Comparison of ENCODE assay signal across 10 cellular contexts in the genomic region with DNA sequence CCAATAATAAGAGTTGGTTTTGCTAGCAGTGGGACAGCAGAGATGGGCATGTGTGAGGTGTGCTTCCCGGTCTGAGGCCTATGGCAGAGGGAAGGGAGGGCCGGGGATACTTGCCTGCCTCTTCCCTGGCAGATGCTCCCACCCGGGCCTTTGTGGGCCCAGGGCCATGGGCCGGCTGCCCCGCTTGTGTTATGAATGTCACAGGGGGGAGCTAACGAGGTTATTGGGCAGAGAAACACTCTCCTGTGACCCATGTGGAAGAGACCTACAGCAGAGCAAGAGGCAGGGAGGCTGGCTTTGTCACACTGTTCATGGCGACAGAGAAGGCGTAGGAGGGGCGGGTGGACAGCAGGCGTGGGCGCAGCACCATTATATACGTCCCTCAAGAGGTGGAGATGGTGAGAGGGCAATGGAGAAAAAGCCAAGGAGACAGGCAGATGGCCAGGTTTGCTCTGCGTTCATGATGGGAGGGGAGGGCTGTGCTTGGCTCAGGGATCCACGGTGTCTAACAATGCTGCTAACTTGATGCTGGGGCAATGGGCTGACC. TPM values are rescaled to one million over a fixed set of nuclear protein-coding genes. Genes with fewer than 3 reads are reported as not detected.
DNase-seq lines count a peak whose midpoint lies in the region; ATAC-seq and TF ChIP-seq lines count a peak whose summit lies in the region.
"Had no signal": no experiment of that assay in that cellular context is flagged by ENCODE, and none has a peak within 500 bp of the region (broad histone marks: within the 10 kb centered on the region; RNA-seq: fewer than 3 reads in every experiment).

No MANE protein-coding gene starts in this region.

- H3K14ac ChIP-seq in H9 (ENCODE audit: insufficient read depth, low read length): no peak overlapping the region

- no peak overlapping the region for H4K5ac ChIP-seq in H9 (ENCODE audit: insufficient read length, low read depth, low read length)

- H3T11ph ChIP-seq in H9 (ENCODE audit: low read length): no peak overlapping the region

- DNase-seq in H9 (no peak), sciatic nerve (ENCODE audit: low spot score) (peak; percentile 53), NCI-H1694 treated with DMSO at 0.1 percent for 48 hours (lab: John Stamatoyannopoulos, UW) (no peak)
- DNase-seq in activated CD8-positive, alpha-beta memory T cell treated with anti-CD3 and anti-CD28 coated beads, Interleukin-2, amount 50 U/mL, for 48 hours: peak; percentile 58
- DNase-seq: COR-L47, NCI-H2029 treated with DMSO at 0.1 percent for 48 hours, testis had no signal

- H3K27me3 ChIP-seq in H9 (ENCODE audit: insufficient read depth, low read length) (no peaks in the 10 kb centered on the region), gastroesophageal sphincter (no peaks in the 10 kb centered on the region)
- H3K27me3 ChIP-seq: testis had no signal

- peaks cover 14% of the 10 kb centered on the region for H3K79me1 ChIP-seq in H9 (ENCODE audit: insufficient read depth, low read depth, low read length, poor library complexity, severe bottlenecking)

- H4K8ac ChIP-seq in H9 (replicated peaks; ENCODE audit: insufficient read length, low read depth, low read length): no peak overlapping the region

- H2BK5ac ChIP-seq in H9 (ENCODE audit: insufficient read length, low read length): no peak overlapping the region

- H3K9me3 Mint-ChIP-seq in H9: no peaks in the 10 kb centered on the region

- intact Hi-C loops in sciatic nerve (cut with DNase I): no loop called here

- H2BK20ac ChIP-seq in H9 (ENCODE audit: low read depth, low read length, poor library complexity, severe bottlenecking): no peak overlapping the region

- H4K20me1 ChIP-seq in H9 (ENCODE audit: control insufficient read depth, insufficient read depth, insufficient read length): no peaks in the 10 kb centered on the region

- peaks cover 85 to 98% (median 97%) of the 10 kb centered on the region in 3 experiments for H3K36me3 Mint-ChIP-seq in H9 (ENCODE audit: insufficient read depth in 1 of 3, low read depth in 3 of 3)

- H3K36me3 ChIP-seq in gastroesophageal sphincter: peaks cover 0 to 74% of the 10 kb centered on the region in 2 donors

- H3K27me3 Mint-ChIP-seq in H9 (ENCODE audit: low read depth): no peaks in the 10 kb centered on the region

- H2BK120ac ChIP-seq in H9 (ENCODE audit: low read depth, low read length, poor library complexity, severe bottlenecking): no peak overlapping the region

- TF ChIP-seq CTCF in H9 (conservative IDR thresholded peaks at IDR 0.05): no peak
- no peak for TF ChIP-seq CTCF in gastroesophageal sphincter (IDR thresholded peaks at IDR 0.05)

- no peak overlapping the region for H2BK12ac ChIP-seq in H9 (ENCODE audit: insufficient read length, low read depth, low read length)

- peaks cover 3 to 6% of the 10 kb centered on the region in 2 experiments; a peak in 3 of 4 replicates for H3K4me1 Mint-ChIP-seq in H9

- no peak overlapping the region for H2AK5ac ChIP-seq in H9 (ENCODE audit: insufficient read length, low read length)

- no peak overlapping the region for H2BK15ac ChIP-seq in H9 (ENCODE audit: low read depth, low read length)

- no peak overlapping the region for H3K4me3 ChIP-seq in gastroesophageal sphincter
- H3K4me3 ChIP-seq: testis had no signal

- H3K4me1 ChIP-seq in H9 (ENCODE audit: insufficient read depth, low read length): no peaks in the 10 kb centered on the region
- H3K4me1 ChIP-seq in gastroesophageal sphincter: peaks cover 0 to 98% (median 28%) of the 10 kb centered on the region in 3 donors

- ATAC-seq in gastroesophageal sphincter (no peak), sciatic nerve (peak; percentile 9), HG02798 (IDR thresholded peaks at IDR 0.05; ENCODE audit: poor library complexity, unreplicated experiment) (no peak), GM19397 (IDR thresholded peaks at IDR 0.05; ENCODE audit: unreplicated experiment) (no peak)

- H3K4me2 ChIP-seq in H9 (ENCODE audit: insufficient read depth, insufficient read length, low read length): no peak overlapping the region

- TF ChIP-seq EP300 in gastroesophageal sphincter (IDR thresholded peaks at IDR 0.05): no peak

- peaks cover 12% of the 10 kb centered on the region; the same call in 1 of the 2 replicates for H3K79me2 ChIP-seq in H9 (ENCODE audit: insufficient read depth, low read length)

- H3K4ac ChIP-seq in H9 (ENCODE audit: low read depth, low read length): no peak overlapping the region

- no peak overlapping the region for H4K91ac ChIP-seq in H9 (ENCODE audit: insufficient read length, low read depth, low read length)

- H3K23ac ChIP-seq in H9 (ENCODE audit: insufficient read length, low read depth, low read length): no peak overlapping the region

- no peak overlapping the region for H3K18ac ChIP-seq in H9 (ENCODE audit: insufficient read length, low read depth, low read length)

- TF ChIP-seq POLR2A in gastroesophageal sphincter (IDR thresholded peaks at IDR 0.05): no peak

- no peak overlapping the region for H2AFZ ChIP-seq in H9 (ENCODE audit: low read length)

- H3K27ac ChIP-seq in H9 (ENCODE audit: insufficient read length, low read depth, low read length): no peak overlapping the region
- peak overlapping the region in 3 of 4 donors; percentile 64 to 76 (median 74) for H3K27ac ChIP-seq in gastroesophageal sphincter
- H3K27ac ChIP-seq: testis had no signal

- H3K56ac ChIP-seq in H9 (ENCODE audit: insufficient read length, low read depth, low read length): no peak overlapping the region

- WGBS in H9 (ENCODE audit: extremely low coverage, insufficient read length, low lambda C conversion rate): no CpG with 5 or more reads among the region's 14 CpGs
- 0 to 38% methylated on average over 2 to 11 of the region's 14 CpGs for WGBS in gastroesophageal sphincter (ENCODE audit: low coverage in 1 of 2), 2 donors

- H3K9ac ChIP-seq in H9 (ENCODE audit: extremely low read depth, insufficient read length, low read length): no peak overlapping the region

- H3K23me2 ChIP-seq in H9 (ENCODE audit: insufficient read length, low read depth, low read length, poor library complexity, severe bottlenecking): no peaks in the 10 kb centered on the region

- H3K9me3 ChIP-seq in H9 (ENCODE audit: control insufficient read depth, low read depth, low read length): no peaks in the 10 kb centered on the region
- no peaks in the 10 kb centered on the region for H3K9me3 ChIP-seq in gastroesophageal sphincter
- H3K9me3 ChIP-seq: testis had no signal

- H3K27ac Mint-ChIP-seq in H9: peak overlapping the region in 2 of 3 experiments; percentile 7 to 57; a peak in 2 of 7 replicates

- H3K4me3 Mint-ChIP-seq in H9: peak overlapping the region in 1 of 2 experiments; percentile 16; a peak in 1 of 5 replicates

RNA-seq across cellular contexts. Expression of gene CCND2, which starts 13.3 kb away (rescaled TPM):
- total RNA-seq in H9 (2021) (98.2 and 104 TPM in 2 replicates), gastroesophageal sphincter (100 to 1,000 TPM; 106 to 149 (median 136) TPM), sciatic nerve (130 TPM)

RNA-seq across cellular contexts. Expression of gene TIGAR, which starts 34.2 kb away (rescaled TPM):
- total RNA-seq in H9 (2021) (23.4 and 27.5 TPM in 2 replicates), gastroesophageal sphincter (10 to 100 TPM in 2 of 4 donors, 1 to 10 TPM in 2; 4.6 to 10.5 (median 8.5) TPM), sciatic nerve (7.9 TPM)

Comparison
In these comparisons a context has a peak if more than half of its experiments do, and no peak if none do; other contexts are left out.
1. DNase-seq: peak in activated CD8-positive, alpha-beta memory T cell treated with anti-CD3 and anti-CD28 coated beads, Interleukin-2, amount 50 U/mL, for 48 hours (single experiment) and sciatic nerve (single experiment); none in H9 (single experiment) and NCI-H1694 treated with DMSO at 0.1 percent for 48 hours (single experiment).